ENCODE assay signal across 15 cellular contexts in genomic region chr7:133436014-133436428, GRCh38.
DNase-seq lines count a peak whose midpoint lies in the region; ATAC-seq and TF ChIP-seq lines count a peak whose summit lies in the region.
"Had no signal": no experiment of that assay in that cellular context is flagged by ENCODE, and none has a peak within 500 bp of the region (broad histone marks: within the 10 kb centered on the region; RNA-seq: fewer than 3 reads in every experiment).

No MANE protein-coding gene starts in this region.

- H3K4me1 ChIP-seq in testis, result no peaks in the 10 kb centered on the region

- peaks cover 0 to 1% of the 10 kb centered on the region in 2 donors for H3K36me3 Mint-ChIP-seq in activated T-cell treated with anti-CD3 and anti-CD28 coated beads, Interleukin-2, amount 50 U/mL, for 72 hours (ENCODE audit: insufficient read depth in 2 of 2)
- peaks cover 6% of the 10 kb centered on the region for H3K36me3 Mint-ChIP-seq in activated T-cell treated with anti-CD3 and anti-CD28 coated beads, Interleukin-2, amount 50 U/mL, for 24 hours (ENCODE audit: low read depth)
- H3K36me3 Mint-ChIP-seq: neural progenitor cell had no signal

- no peak for TF ChIP-seq POLR2A in testis (IDR thresholded peaks at IDR 0.05)

- no peak overlapping the region for H3K4me3 Mint-ChIP-seq in activated T-cell treated with anti-CD3 and anti-CD28 coated beads, Interleukin-2, amount 50 U/mL, for 72 hours
- no peak overlapping the region for H3K4me3 Mint-ChIP-seq in activated T-cell treated with anti-CD3 and anti-CD28 coated beads, Interleukin-2, amount 50 U/mL, for 24 hours
- H3K4me3 Mint-ChIP-seq: neural progenitor cell had no signal

- no peaks in the 10 kb centered on the region for H3K9me3 Mint-ChIP-seq in activated T-cell treated with anti-CD3 and anti-CD28 coated beads, Interleukin-2, amount 50 U/mL, for 72 hours
- no peaks in the 10 kb centered on the region for H3K9me3 Mint-ChIP-seq in activated T-cell treated with anti-CD3 and anti-CD28 coated beads, Interleukin-2, amount 50 U/mL, for 24 hours
- H3K9me3 Mint-ChIP-seq: neural progenitor cell had no signal

- H3K9me3 ChIP-seq in testis, result no peaks in the 10 kb centered on the region
- H3K9me3 ChIP-seq: suprapubic skin had no signal

- WGBS in testis, 2 donors, result 31 to 45% methylated on average over 3 of the region's 3 CpGs

- H3K27ac Mint-ChIP-seq in activated T-cell treated with anti-CD3 and anti-CD28 coated beads, Interleukin-2, amount 50 U/mL, for 72 hours, result peak overlapping the region; percentile 44
- H3K27ac Mint-ChIP-seq in activated T-cell treated with anti-CD3 and anti-CD28 coated beads, Interleukin-2, amount 50 U/mL, for 24 hours, result no peak overlapping the region
- H3K27ac Mint-ChIP-seq: neural progenitor cell had no signal

- H3K27me3 ChIP-seq in testis, result no peaks in the 10 kb centered on the region
- H3K27me3 ChIP-seq: neural progenitor cell, suprapubic skin had no signal

- H3K4me3 ChIP-seq in testis, result no peak overlapping the region
- H3K4me3 ChIP-seq: neural progenitor cell, suprapubic skin had no signal

- no peak for DNase-seq in activated T-cell treated with anti-CD3 and anti-CD28 coated beads, Interleukin-2, amount 50 U/mL, for 72 hours
- DNase-seq in activated T-cell treated with anti-CD3 and anti-CD28 coated beads, Interleukin-2, amount 50 U/mL, for 24 hours, result no peak
- DNase-seq in amniotic epithelial cell (ENCODE audit: low read depth), result peak; percentile 36
- peak; percentile 12 for DNase-seq in glomerular visceral epithelial cell (ENCODE audit: extremely low spot score)
- DNase-seq in testis, result peak; percentile 46
- no peak for DNase-seq in SK-N-DZ (ENCODE audit: low spot score)
- DNase-seq in NCI-H1694 (lab: John Stamatoyannopoulos, UW), result no peak
- DNase-seq: ACHN, GDM1, NCI-H1048, NCI-H748 treated with DMSO at 0.1 percent for 48 hours, T1000 had no signal

- H3K4me1 Mint-ChIP-seq in activated T-cell treated with anti-CD3 and anti-CD28 coated beads, Interleukin-2, amount 50 U/mL, for 72 hours (ENCODE audit: low read depth), result peaks cover 6% of the 10 kb centered on the region
- peaks cover 5% of the 10 kb centered on the region for H3K4me1 Mint-ChIP-seq in activated T-cell treated with anti-CD3 and anti-CD28 coated beads, Interleukin-2, amount 50 U/mL, for 24 hours (ENCODE audit: low read depth)
- H3K4me1 Mint-ChIP-seq: neural progenitor cell had no signal

- no peaks in the 10 kb centered on the region for H3K27me3 Mint-ChIP-seq in activated T-cell treated with anti-CD3 and anti-CD28 coated beads, Interleukin-2, amount 50 U/mL, for 72 hours (ENCODE audit: low read depth)
- no peaks in the 10 kb centered on the region for H3K27me3 Mint-ChIP-seq in activated T-cell treated with anti-CD3 and anti-CD28 coated beads, Interleukin-2, amount 50 U/mL, for 24 hours

- H3K36me3 ChIP-seq in testis (ENCODE audit: low read depth, missing control alignments), result no peaks in the 10 kb centered on the region
- H3K36me3 ChIP-seq: neural progenitor cell, suprapubic skin had no signal

- no peak for TF ChIP-seq CTCF in testis (IDR thresholded peaks at IDR 0.05)

- intact Hi-C loops in testis (cut with DNase I; ENCODE audit: low total_unique reads), result no loop called here

- peak overlapping the region in 1 of 2 donors; percentile 4 for H3K27ac ChIP-seq in testis
- H3K27ac ChIP-seq: neural progenitor cell, suprapubic skin had no signal

- no peak for ATAC-seq in activated T-cell treated with anti-CD3 and anti-CD28 coated beads, Interleukin-2, amount 50 U/mL, for 72 hours (replicated peaks in 1 of 2)
- ATAC-seq in HG02678 (IDR thresholded peaks at IDR 0.05; ENCODE audit: unreplicated experiment), result no peak

Comparison
In these comparisons a context has a peak if more than half of its experiments do, and no peak if none do; other contexts are left out.
1. DNase-seq: peak in amniotic epithelial cell (single experiment), glomerular visceral epithelial cell (single experiment) and testis (single experiment); none in activated T-cell treated with anti-CD3 and anti-CD28 coated beads, Interleukin-2, amount 50 U/mL, for 72 hours (0 of 2), activated T-cell treated with anti-CD3 and anti-CD28 coated beads, Interleukin-2, amount 50 U/mL, for 24 hours (single experiment), SK-N-DZ (single experiment) and NCI-H1694 (single experiment).